ENCODE assay signal across 14 cellular contexts in genomic region chr17:28173071-28173561, GRCh38.
A peak's percentile ranks its signal among the peaks of the same experiment; 100 is the strongest.
DNase-seq lines count a peak whose midpoint lies in the region; ATAC-seq, FAIRE-seq and TF ChIP-seq lines count a peak whose summit lies in the region.
"Had no signal": no experiment of that assay in that cellular context is flagged by ENCODE, and none has a peak within 500 bp of the region (broad histone marks: within the 10 kb centered on the region; RNA-seq: fewer than 3 reads in every experiment).

No MANE protein-coding gene starts in this region.

- no peak for TF ChIP-seq CTCF in astrocyte (IDR thresholded peaks at IDR 0.05; ENCODE audit: insufficient read depth, low read depth, low read length)

- no peak overlapping the region for H3K27ac Mint-ChIP-seq in astrocyte (ENCODE audit: unreplicated experiment)
- peak overlapping the region in 9 of 10 donors; percentile 1 to 54 (median 17) for H3K27ac Mint-ChIP-seq in naive thymus-derived CD8-positive, alpha-beta T cell
- H3K27ac Mint-ChIP-seq: activated naive CD4-positive, alpha-beta T cell treated with anti-CD3 and anti-CD28 coated beads for 36 hours; stimulated activated naive CD8-positive, alpha-beta T cell treated with anti-CD3 and anti-CD28 coated beads, Interleukin-15, Interleukin-2, amounts not matched to agents 100 ng/mL and 50 ng/mL, for 24 hours had no signal

- peak overlapping the region; percentile 40 for H3K9ac ChIP-seq in HUES6 (ENCODE audit: low read length)
- no peak overlapping the region for H3K9ac ChIP-seq in astrocyte (ENCODE audit: low read length)

- H3K36me3 Mint-ChIP-seq in astrocyte (ENCODE audit: low read depth, unreplicated experiment), result peaks cover 7% of the 10 kb centered on the region
- peaks cover 0 to 43% (median 21%) of the 10 kb centered on the region in 3 donors for H3K36me3 Mint-ChIP-seq in naive thymus-derived CD8-positive, alpha-beta T cell

- H3K9me3 ChIP-seq in HUES6 (ENCODE audit: control insufficient read depth, insufficient read depth, low read depth, low read length) (no peaks in the 10 kb centered on the region), astrocyte (ENCODE audit: insufficient read depth, low read depth, low read length) (no peaks in the 10 kb centered on the region)
- H3K9me3 ChIP-seq: right lobe of liver had no signal

- H3K4me1 ChIP-seq in HUES6 (ENCODE audit: control insufficient read depth, insufficient read depth, low read length) (peaks cover 39% of the 10 kb centered on the region), astrocyte (ENCODE audit: insufficient read depth, low read length) (peaks cover 8% of the 10 kb centered on the region)

- H3K4me2 ChIP-seq in astrocyte (ENCODE audit: low read length), result no peak overlapping the region

- no peaks in the 10 kb centered on the region for H3K79me2 ChIP-seq in astrocyte (ENCODE audit: insufficient read depth, low read length)

- H3K9me3 Mint-ChIP-seq in astrocyte (ENCODE audit: unreplicated experiment), result no peaks in the 10 kb centered on the region
- H3K9me3 Mint-ChIP-seq in naive thymus-derived CD8-positive, alpha-beta T cell, result no peaks in the 10 kb centered on the region
- H3K9me3 Mint-ChIP-seq: activated naive CD4-positive, alpha-beta T cell treated with anti-CD3 and anti-CD28 coated beads for 36 hours; central memory CD8-positive, alpha-beta T cell; stimulated activated naive CD8-positive, alpha-beta T cell treated with anti-CD3 and anti-CD28 coated beads, Interleukin-15, Interleukin-2, amounts not matched to agents 100 ng/mL and 50 ng/mL, for 24 hours had no signal

- peaks cover 20% of the 10 kb centered on the region for H3K36me3 ChIP-seq in HUES6 (ENCODE audit: control insufficient read depth, insufficient read depth, low read length)
- H3K36me3 ChIP-seq in astrocyte (ENCODE audit: insufficient read depth, low read length), result peaks cover 20% of the 10 kb centered on the region
- H3K36me3 ChIP-seq: right lobe of liver had no signal

- POLR2A ChIA-PET in naive thymus-derived CD8-positive, alpha-beta T cell (lab: Charles Lee), result no interaction called here

- no peaks in the 10 kb centered on the region for H3K27me3 ChIP-seq in HUES6 (ENCODE audit: control insufficient read depth, insufficient read depth, low read length)
- H3K27me3 ChIP-seq in astrocyte (ENCODE audit: insufficient read depth, low read length), result no peaks in the 10 kb centered on the region
- H3K27me3 ChIP-seq: right lobe of liver had no signal

- peak; percentile 59 for DNase-seq in CMK (ENCODE audit: low read depth)
- DNase-seq in astrocyte (ENCODE audit: low read depth), result peak; percentile 20
- no peak for DNase-seq in naive thymus-derived CD8-positive, alpha-beta T cell
- no peak for DNase-seq in SKM-1 treated with dmso at 0.1 percent for 144 hours (lab: John Stamatoyannopoulos, UW; ENCODE audit: unreplicated experiment)
- DNase-seq in ACHN, result no peak
- no peak for DNase-seq in activated gamma-delta T cell (lab: John Stamatoyannopoulos, UW)
- DNase-seq: activated CD8-positive, alpha-beta memory T cell treated with anti-CD3 and anti-CD28 coated beads for 24 hours; activated naive CD4-positive, alpha-beta T cell treated with anti-CD3 and anti-CD28 coated beads for 36 hours; right lobe of liver had no signal

- in situ Hi-C loops in ACHN (cut with HindIII; ENCODE audit: low pct_ligation_motif_present, low pct_unique_long_range_greater_than_20kb, low sequenced_read_pairs), result no loop called here

- no peak overlapping the region for H3K4me3 Mint-ChIP-seq in astrocyte (ENCODE audit: unreplicated experiment)
- no peak overlapping the region for H3K4me3 Mint-ChIP-seq in naive thymus-derived CD8-positive, alpha-beta T cell
- H3K4me3 Mint-ChIP-seq: activated naive CD4-positive, alpha-beta T cell treated with anti-CD3 and anti-CD28 coated beads for 36 hours; central memory CD8-positive, alpha-beta T cell; stimulated activated naive CD8-positive, alpha-beta T cell treated with anti-CD3 and anti-CD28 coated beads, Interleukin-15, Interleukin-2, amounts not matched to agents 100 ng/mL and 50 ng/mL, for 24 hours had no signal

- no peaks in the 10 kb centered on the region for H3K27me3 Mint-ChIP-seq in astrocyte (ENCODE audit: low read depth, unreplicated experiment)
- no peaks in the 10 kb centered on the region for H3K27me3 Mint-ChIP-seq in naive thymus-derived CD8-positive, alpha-beta T cell
- H3K27me3 Mint-ChIP-seq: central memory CD8-positive, alpha-beta T cell; stimulated activated naive CD8-positive, alpha-beta T cell treated with anti-CD3 and anti-CD28 coated beads, Interleukin-15, Interleukin-2, amounts not matched to agents 100 ng/mL and 50 ng/mL, for 24 hours had no signal

- peaks cover 22% of the 10 kb centered on the region for H3K4me1 Mint-ChIP-seq in astrocyte (ENCODE audit: low read depth, unreplicated experiment)
- peaks cover 7 to 30% (median 22%) of the 10 kb centered on the region in 4 donors for H3K4me1 Mint-ChIP-seq in naive thymus-derived CD8-positive, alpha-beta T cell

- H4K20me1 ChIP-seq in astrocyte (ENCODE audit: insufficient read depth, low read length), result peaks cover 5% of the 10 kb centered on the region

- peak overlapping the region; percentile 82 for H3K27ac ChIP-seq in HUES6 (ENCODE audit: low read depth, low read length)
- no peak overlapping the region for H3K27ac ChIP-seq in astrocyte (ENCODE audit: low read depth, low read length)
- H3K27ac ChIP-seq: C4-2B, right lobe of liver had no signal

- no peak overlapping the region for H3K4me3 ChIP-seq in HUES6 (ENCODE audit: low read depth, low read length)
- no peak overlapping the region for H3K4me3 ChIP-seq in astrocyte (ENCODE audit: insufficient read depth, low read depth, low read length)
- H3K4me3 ChIP-seq: right lobe of liver had no signal

- H2AFZ ChIP-seq in astrocyte (ENCODE audit: low read depth, low read length), result no peak overlapping the region

- FAIRE-seq in astrocyte (lab: Jason Lieb, UNC), result peak; percentile 74

- no peak for ATAC-seq in naive thymus-derived CD8-positive, alpha-beta T cell
- no peak for ATAC-seq in HG02642 (IDR thresholded peaks at IDR 0.05; ENCODE audit: poor library complexity, unreplicated experiment)

Comparison
In these comparisons a context has a peak if more than half of its experiments do, and no peak if none do; other contexts are left out.
1. DNase-seq: peak in CMK (single experiment) and astrocyte (single experiment); none in naive thymus-derived CD8-positive, alpha-beta T cell (0 of 10), SKM-1 treated with dmso at 0.1 percent for 144 hours (single experiment), ACHN (single experiment) and activated gamma-delta T cell (single experiment).